Comparison of ENCODE assay signal across 23 cellular contexts in genomic region chr14:105910426-105910825, GRCh38.
"Had no signal": no experiment of that assay in that cellular context is flagged by ENCODE, and none has a peak within 500 bp of the region (broad histone marks: within the 10 kb centered on the region; RNA-seq: fewer than 3 reads in every experiment).

No MANE protein-coding gene starts in this region.

- H3K4me3 ChIP-seq: ascending aorta, body of pancreas had no signal

- ATAC-seq: body of pancreas, Panc1, WTC11 had no signal

- H3K9me3 ChIP-seq: ascending aorta, body of pancreas had no signal

- DNase-seq: activated CD4-positive, alpha-beta memory T cell treated with anti-CD3 and anti-CD28 coated beads, Interleukin-2, amount 10 ng/mL, durations not matched to agents 7 days and 5 days; activated CD4-positive, alpha-beta T cell treated with anti-CD3 and anti-CD28 coated beads for 1 hour; activated CD4-positive, alpha-beta T cell treated with anti-CD3 and anti-CD28 coated beads, Interleukin-2, amount 10 ng/mL, durations not matched to agents 7 days and 5 days; activated CD8-positive, alpha-beta memory T cell treated with anti-CD3 and anti-CD28 coated beads, Interleukin-2, amount 50 U/mL, for 4 hours; activated naive CD4-positive, alpha-beta T cell treated with anti-CD3 and anti-CD28 coated beads, Interleukin-2, amount 50 U/mL, for 16 hours; activated T-cell treated with anti-CD3 and anti-CD28 coated beads, Interleukin-2, amount 50 U/mL, for 1 hour; amniotic stem cell; body of pancreas; MM.1S; NCI-H1105 treated with DMSO at 0.1 percent for 48 hours; NCI-H1436 treated with DMSO at 0.1 percent for 48 hours; NCI-H187; NCI-H2081; NCI-H510A treated with DMSO at 0.1 percent for 48 hours; NK-92 treated with Interleukin-12 subunit alpha and Interleukin-12 subunit beta, amount 100 ng/mL, for 24 hours; OCI-M1; RPMI8226; SHP77; T-helper 9 cell had no signal

- H3K27me3 ChIP-seq: ascending aorta, body of pancreas had no signal

- H3K27ac ChIP-seq: ascending aorta, body of pancreas had no signal

- H3K36me3 ChIP-seq: ascending aorta had no signal

- FAIRE-seq: bronchial epithelial cell had no signal

- H3K4me1 ChIP-seq: ascending aorta, body of pancreas had no signal
